In the genomic region with DNA sequence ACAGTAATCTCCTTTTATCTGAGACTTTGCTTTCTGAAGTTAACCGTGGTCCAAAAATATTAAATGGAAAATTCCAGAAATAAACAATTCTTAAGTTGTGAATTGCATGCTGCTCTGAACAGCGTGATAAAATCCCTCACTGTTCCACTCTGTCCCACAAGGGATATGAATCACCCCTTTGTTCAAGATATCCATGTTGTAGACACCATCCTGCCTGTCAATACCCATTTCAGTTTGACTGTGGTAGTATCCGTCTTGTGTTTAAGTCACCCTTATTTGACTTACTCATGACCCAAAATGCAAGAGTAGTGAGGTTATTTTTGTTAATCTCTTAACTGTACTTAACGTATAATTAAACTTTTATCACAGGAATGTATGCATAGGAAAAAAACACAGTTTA, we compare ENCODE assay signal across 14 cellular contexts. TPM values are rescaled to one million over a fixed set of nuclear protein-coding genes. Genes with fewer than 3 reads are reported as not detected.
DNase-seq lines count a peak whose midpoint lies in the region; ATAC-seq and TF ChIP-seq lines count a peak whose summit lies in the region.
"Had no signal": no experiment of that assay in that cellular context is flagged by ENCODE, and none has a peak within 500 bp of the region (broad histone marks: within the 10 kb centered on the region; RNA-seq: fewer than 3 reads in every experiment).

No MANE protein-coding gene starts in this region.

- H3K27me3 Mint-ChIP-seq in natural killer cell treated with Interleukin-12 subunit alpha and Interleukin-12 subunit beta and Interleukin-15 and Interleukin-18, amount 100 ng/mL, for 72 hours = no peaks in the 10 kb centered on the region
- H3K27me3 Mint-ChIP-seq in natural killer cell (ENCODE audit: low read depth in 2 of 2) = no peaks in the 10 kb centered on the region
- no peaks in the 10 kb centered on the region for H3K27me3 Mint-ChIP-seq in CD4-positive, alpha-beta T cell
- H3K27me3 Mint-ChIP-seq: B cell had no signal

- POLR2A ChIA-PET in CD4-positive, alpha-beta T cell (lab: Charles Lee) = no interaction called here

- H3K36me3 Mint-ChIP-seq in natural killer cell treated with Interleukin-12 subunit alpha and Interleukin-12 subunit beta and Interleukin-15 and Interleukin-18, amount 100 ng/mL, for 72 hours = peaks cover 4% of the 10 kb centered on the region
- no peaks in the 10 kb centered on the region for H3K36me3 Mint-ChIP-seq in natural killer cell
- H3K36me3 Mint-ChIP-seq in CD4-positive, alpha-beta T cell (ENCODE audit: low read depth) = no peaks in the 10 kb centered on the region

- H3K9me3 ChIP-seq in CD4-positive, alpha-beta T cell (ENCODE audit: control insufficient read depth, low read length) = no peaks in the 10 kb centered on the region

- CTCF ChIA-PET in CD4-positive, alpha-beta T cell (lab: Charles Lee) = no interaction called here

- peaks cover 64 to 73% of the 10 kb centered on the region in 2 donors for H3K4me1 Mint-ChIP-seq in natural killer cell treated with Interleukin-12 subunit alpha and Interleukin-12 subunit beta and Interleukin-15 and Interleukin-18, amount 100 ng/mL, for 72 hours (ENCODE audit: low read depth in 2 of 2)
- peaks cover 83 to 89% of the 10 kb centered on the region in 2 donors for H3K4me1 Mint-ChIP-seq in natural killer cell
- H3K4me1 Mint-ChIP-seq in CD4-positive, alpha-beta T cell (ENCODE audit: low read depth) = peaks cover 91% of the 10 kb centered on the region

- H3K27ac ChIP-seq in cingulate gyrus (ENCODE audit: low read depth, low read length) = peak overlapping the region; percentile 55
- H3K27ac ChIP-seq in CD4-positive, alpha-beta T cell (ENCODE audit: low read depth, low read length) = no peak overlapping the region
- H3K27ac ChIP-seq: HL-60 had no signal

- intact Hi-C loops in natural killer cell (cut with micrococcal nuclease) = no loop called here
- intact Hi-C loops in CD4-positive, alpha-beta T cell (cut with DNase I, micrococcal nuclease) = no loop called here

- TF ChIP-seq CTCF in natural killer cell (IDR thresholded peaks at IDR 0.05) = no peak
- no peak for TF ChIP-seq CTCF in CD4-positive, alpha-beta T cell (IDR thresholded peaks at IDR 0.05)

- ATAC-seq in natural killer cell treated with Interleukin-12 subunit alpha and Interleukin-12 subunit beta and Interleukin-15 and Interleukin-18, amount 100 ng/mL, for 72 hours = peak in 1 of 2 donors; percentile 89
- no peak for ATAC-seq in natural killer cell
- ATAC-seq in CD4-positive, alpha-beta T cell (ENCODE audit: poor library complexity) = no peak
- no peak for ATAC-seq in HG03460 (IDR thresholded peaks at IDR 0.05; ENCODE audit: unreplicated experiment)
- ATAC-seq: left colon had no signal

- no peaks in the 10 kb centered on the region for H3K9me3 Mint-ChIP-seq in natural killer cell treated with Interleukin-12 subunit alpha and Interleukin-12 subunit beta and Interleukin-15 and Interleukin-18, amount 100 ng/mL, for 72 hours
- no peaks in the 10 kb centered on the region for H3K9me3 Mint-ChIP-seq in natural killer cell
- no peaks in the 10 kb centered on the region for H3K9me3 Mint-ChIP-seq in CD4-positive, alpha-beta T cell

- peak overlapping the region; percentile 31 for H3K4me3 Mint-ChIP-seq in natural killer cell treated with Interleukin-12 subunit alpha and Interleukin-12 subunit beta and Interleukin-15 and Interleukin-18, amount 100 ng/mL, for 72 hours
- H3K4me3 Mint-ChIP-seq in natural killer cell = no peak overlapping the region
- H3K4me3 Mint-ChIP-seq in CD4-positive, alpha-beta T cell = no peak overlapping the region
- H3K4me3 Mint-ChIP-seq: B cell had no signal

- H3K27ac Mint-ChIP-seq in natural killer cell treated with Interleukin-12 subunit alpha and Interleukin-12 subunit beta and Interleukin-15 and Interleukin-18, amount 100 ng/mL, for 72 hours = peak overlapping the region in 1 of 2 donors; percentile 38
- H3K27ac Mint-ChIP-seq in natural killer cell = peak overlapping the region in 1 of 2 donors; percentile 14
- no peak overlapping the region for H3K27ac Mint-ChIP-seq in CD4-positive, alpha-beta T cell
- H3K27ac Mint-ChIP-seq: B cell had no signal

- no peak for DNase-seq in natural killer cell treated with Interleukin-12 subunit alpha and Interleukin-12 subunit beta and Interleukin-15 and Interleukin-18, amount 100 ng/mL, for 72 hours (ENCODE audit: low spot score)
- DNase-seq in natural killer cell (no peak), kidney tubule cell (ENCODE audit: low spot score) (peak; percentile 33), MV-4-11 (lab: John Stamatoyannopoulos, UW) (no peak), HCEC 1CT (no peak)
- DNase-seq in CD4-positive, alpha-beta T cell = no peak
- DNase-seq: activated CD8-positive, alpha-beta memory T cell treated with anti-CD3 and anti-CD28 coated beads, Interleukin-2, amount 50 U/mL, for 48 hours; GDM1; left colon; MM.1S had no signal

- no peaks in the 10 kb centered on the region for H3K27me3 ChIP-seq in CD4-positive, alpha-beta T cell (ENCODE audit: control insufficient read depth, insufficient read depth, low read length)

RNA-seq across cellular contexts. Expression of a gene that starts 33.2 kb away (rescaled TPM):
- total RNA-seq in natural killer cell treated with Interleukin-12 subunit alpha and Interleukin-12 subunit beta and Interleukin-15 and Interleukin-18, amount 100 ng/mL, for 72 hours = 10 to 100 TPM; 12.9 to 18.3 TPM
- total RNA-seq in natural killer cell = 10 to 100 TPM; 10.2 to 12.0 (median 11.0) TPM
- 10 to 100 TPM; 14.1 to 14.2 TPM for total RNA-seq in CD4-positive, alpha-beta T cell
